Comparison of ENCODE assay signal across 21 cellular contexts in genomic region chr1:222887127-222887461, GRCh38.
DNase-seq lines count a peak whose midpoint lies in the region; ATAC-seq and TF ChIP-seq lines count a peak whose summit lies in the region.
"Had no signal": no experiment of that assay in that cellular context is flagged by ENCODE, and none has a peak within 500 bp of the region (broad histone marks: within the 10 kb centered on the region; RNA-seq: fewer than 3 reads in every experiment).

No MANE protein-coding gene starts in this region.

- no peaks in the 10 kb centered on the region for H3K4me1 ChIP-seq in fibroblast of lung (ENCODE audit: control insufficient read depth, extremely low read depth, insufficient read depth, low read length)
- H3K4me1 ChIP-seq in mesodermal cell (ENCODE audit: control insufficient read depth, insufficient read depth, low read length, poor library complexity, severe bottlenecking) = peaks cover 10% of the 10 kb centered on the region

- DNase-seq in NCI-H2171 treated with DMSO at 0.1 percent for 48 hours (lab: John Stamatoyannopoulos, UW) = peak; percentile 58
- DNase-seq in NCI-H2171 (lab: John Stamatoyannopoulos, UW) = no peak
- DNase-seq in M059J (ENCODE audit: low read depth) = peak; percentile 29
- no peak for DNase-seq in fibroblast of lung (ENCODE audit: low read depth in 2 of 2)
- DNase-seq in GM19238 (ENCODE audit: insufficient read length, low spot score) = no peak
- no peak for DNase-seq in iPS-NIHi11 (ENCODE audit: low spot score)
- DNase-seq: 8988T; CD8-positive, alpha-beta T cell; DMS153; KBM-7; NCI-H1105; NCI-H146; NCI-H2029; NCI-H446; NCI-H526; SJCRH30 had no signal

- no peak for TF ChIP-seq CTCF in fibroblast of lung (conservative IDR thresholded peaks at IDR 0.05 in 1 of 2, IDR thresholded peaks at IDR 0.05 in 1 of 2; ENCODE audit: low read depth in 1 of 2, low read length in 2 of 2)

- H2AFZ ChIP-seq in fibroblast of lung (ENCODE audit: low read length) = no peak overlapping the region

- WGBS in mesodermal cell (ENCODE audit: insufficient coverage in 2 of 2), 2 experiments = no CpG with 5 or more reads among the region's 1 CpG

- H3K4me2 ChIP-seq in fibroblast of lung (ENCODE audit: extremely low read depth, insufficient read depth, low read length) = peak overlapping the region; percentile 3
- H3K4me2 ChIP-seq: BLaER1 treated with 17β-estradiol and CSF1 and Interleukin-3, amounts not matched to agents 10 nM and 100 nM had no signal

- ATAC-seq in GM19395 (IDR thresholded peaks at IDR 0.05; ENCODE audit: unreplicated experiment) = no peak
- ATAC-seq: CD8-positive, alpha-beta T cell; HepG2 had no signal

- no peak overlapping the region for H3K9ac ChIP-seq in fibroblast of lung (ENCODE audit: insufficient read depth, low read length)
- H3K9ac ChIP-seq: BLaER1 treated with 17β-estradiol and CSF1 and Interleukin-3, amounts not matched to agents 10 nM and 100 nM had no signal

- H3K79me2 ChIP-seq in fibroblast of lung (ENCODE audit: control insufficient read depth, insufficient read depth, low read length) = no peaks in the 10 kb centered on the region

- no peaks in the 10 kb centered on the region for H3K27me3 ChIP-seq in fibroblast of lung (ENCODE audit: control insufficient read depth, insufficient read depth, low read length)
- H3K27me3 ChIP-seq: BLaER1 treated with 17β-estradiol and CSF1 and Interleukin-3, amounts not matched to agents 10 nM and 100 nM; SJCRH30 had no signal

- H3K36me3 ChIP-seq in fibroblast of lung (ENCODE audit: control insufficient read depth, insufficient read depth, low read length) (no peaks in the 10 kb centered on the region), mesodermal cell (ENCODE audit: control insufficient read depth, insufficient read depth, low read length) (no peaks in the 10 kb centered on the region)
- H3K36me3 ChIP-seq: SJCRH30 had no signal

- H4K20me1 ChIP-seq in fibroblast of lung (ENCODE audit: control insufficient read depth, extremely low read depth, insufficient read depth, low read length) = no peaks in the 10 kb centered on the region
- H4K20me1 ChIP-seq: BLaER1 treated with 17β-estradiol and CSF1 and Interleukin-3, amounts not matched to agents 10 nM and 100 nM had no signal

- no peak overlapping the region for H3K4me3 ChIP-seq in fibroblast of lung (replicated peaks in 1 of 4; ENCODE audit: control extremely low read depth in 1 of 4, insufficient read depth in 1 of 4, low read depth in 3 of 4, low read length in 4 of 4)
- no peak overlapping the region for H3K4me3 ChIP-seq in mesodermal cell (ENCODE audit: extremely low read depth, insufficient read depth, low read length, poor library complexity, severe bottlenecking)
- H3K4me3 ChIP-seq: BLaER1 treated with 17β-estradiol and CSF1 and Interleukin-3, amounts not matched to agents 10 nM and 100 nM; SJCRH30 had no signal

- H3K27ac ChIP-seq in fibroblast of lung (ENCODE audit: insufficient read depth, low read length) (no peak overlapping the region), mesodermal cell (ENCODE audit: low read depth, low read length, severe bottlenecking) (peak overlapping the region; percentile 25)
- H3K27ac ChIP-seq: BLaER1 treated with 17β-estradiol and CSF1 and Interleukin-3, amounts not matched to agents 10 nM and 100 nM; HL-60; SJCRH30 had no signal

- H3K9me3 ChIP-seq in fibroblast of lung (ENCODE audit: control insufficient read depth, insufficient read depth, low read depth, low read length) (no peaks in the 10 kb centered on the region), mesodermal cell (ENCODE audit: control insufficient read depth, low read length) (no peaks in the 10 kb centered on the region)
- H3K9me3 ChIP-seq: BLaER1 treated with 17β-estradiol and CSF1 and Interleukin-3, amounts not matched to agents 10 nM and 100 nM; SJCRH30 had no signal

Comparison
In these comparisons a context has a peak if more than half of its experiments do, and no peak if none do; other contexts are left out.
1. DNase-seq: peak in NCI-H2171 treated with DMSO at 0.1 percent for 48 hours (single experiment) and M059J (single experiment); none in NCI-H2171 (single experiment), fibroblast of lung (0 of 2), GM19238 (single experiment) and iPS-NIHi11 (single experiment).